32 cellular contexts compared by ENCODE assay signal in genomic region chr10:58785354-58785753, GRCh38.
"Had no signal": no experiment of that assay in that cellular context is flagged by ENCODE, and none has a peak within 500 bp of the region (broad histone marks: within the 10 kb centered on the region; RNA-seq: fewer than 3 reads in every experiment).

No MANE protein-coding gene starts in this region.

- FAIRE-seq: TTC549 had no signal

- H3K27ac ChIP-seq: adrenal gland, body of pancreas, brain microvascular endothelial cell, breast epithelium, VCaP had no signal

- H3K4me1 ChIP-seq: breast epithelium had no signal

- H3K36me3 ChIP-seq: adrenal gland, breast epithelium had no signal

- H3K4me3 ChIP-seq: adrenal gland, body of pancreas, breast epithelium had no signal

- H3K9me3 ChIP-seq: adrenal gland, body of pancreas, breast epithelium had no signal

- H3K27me3 ChIP-seq: adrenal gland, body of pancreas, brain microvascular endothelial cell, breast epithelium had no signal

- ATAC-seq: activated CD8-positive, alpha-beta T cell treated with anti-CD3 and anti-CD28 coated beads for 36 hours; activated naive CD4-positive, alpha-beta T cell treated with anti-CD3 and anti-CD28 coated beads, Interleukin-2, amount 50 U/mL, for 72 hours; activated T-cell treated with anti-CD3 and anti-CD28 coated beads, Interleukin-2, amount 50 U/mL, for 4 hours; activated T-cell treated with anti-CD3 and anti-CD28 coated beads, Interleukin-2, amount 50 U/mL, for 72 hours; activated T-helper 17 cell treated with anti-CD3 and anti-CD28 coated beads, Interleukin-2, amount 50 U/mL, for 72 hours; body of pancreas had no signal

- DNase-seq: activated B cell treated with CpG ODN at 0.5 μM for 24 hours; activated CD4-positive, alpha-beta memory T cell treated with anti-CD3 and anti-CD28 coated beads for 36 hours; activated CD4-positive, alpha-beta T cell treated with anti-CD3 and anti-CD28 coated beads for 4 hours; activated CD4-positive, alpha-beta T cell treated with anti-CD3 and anti-CD28 coated beads, Interleukin-2, amount 10 ng/mL, durations not matched to agents 24 days and 14 days; activated CD4-positive, alpha-beta T cell treated with anti-CD3 and anti-CD28 coated beads, Interleukin-2, amount 50 U/mL, for 1 hour; activated CD4-positive, alpha-beta T cell treated with anti-CD3 and anti-CD28 coated beads, Interleukin-2, amount 50 U/mL, for 4 hours; activated CD4-positive, CD25-positive, alpha-beta regulatory T cell treated with anti-CD3 and anti-CD28 coated beads, Interleukin-2, amount 50 U/mL, for 72 hours; activated CD8-positive, alpha-beta memory T cell treated with anti-CD3 and anti-CD28 coated beads, Interleukin-2, amount 50 U/mL, for 4 hours; activated CD8-positive, alpha-beta T cell treated with anti-CD3 and anti-CD28 coated beads for 36 hours; activated effector memory CD4-positive, alpha-beta T cell treated with anti-CD3 and anti-CD28 coated beads, Interleukin-2, amount 50 U/mL, for 16 hours; activated gamma-delta T cell treated with Interleukin-2 at 50 U/mL for 16 hours; activated naive CD4-positive, alpha-beta T cell; activated naive CD4-positive, alpha-beta T cell treated with anti-CD3 and anti-CD28 coated beads for 36 hours; activated naive CD4-positive, alpha-beta T cell treated with anti-CD3 and anti-CD28 coated beads, Interleukin-2, amount 50 U/mL, for 16 hours; activated naive CD8-positive, alpha-beta T cell treated with anti-CD3 and anti-CD28 coated beads for 36 hours; activated T-cell treated with anti-CD3 and anti-CD28 coated beads for 4 hours; activated T-cell treated with anti-CD3 and anti-CD28 coated beads, Interleukin-2, amount 50 U/mL, for 1 hour; activated T-cell treated with anti-CD3 and anti-CD28 coated beads, Interleukin-2, amount 50 U/mL, for 4 hours; activated T-cell treated with anti-CD3 and anti-CD28 coated beads, Interleukin-2, amount 50 U/mL, for 72 hours; adrenal gland; amniotic stem cell; aorta; body of pancreas; brain microvascular endothelial cell; central memory CD4-positive, alpha-beta T cell; T-helper 2 cell; T-helper 9 cell had no signal
